In genomic region chr4:26503427-26503826, GRCh38 we compare ENCODE assay signal across 19 cellular contexts. TPM values are rescaled to one million over a fixed set of nuclear protein-coding genes. Genes with fewer than 3 reads are reported as not detected.
"Had no signal": no experiment of that assay in that cellular context is flagged by ENCODE, and none has a peak within 500 bp of the region (broad histone marks: within the 10 kb centered on the region; RNA-seq: fewer than 3 reads in every experiment).

No MANE protein-coding gene starts in this region.

- H3K4me3 ChIP-seq: hepatocyte, skin epidermis, suprapubic skin, upper lobe of left lung had no signal

- H3K4me2 ChIP-seq: hepatocyte had no signal

- H3K27me3 ChIP-seq: hepatocyte, suprapubic skin, upper lobe of left lung had no signal

- DNase-seq: activated CD4-positive, alpha-beta T cell treated with anti-CD3 and anti-CD28 coated beads for 36 hours; activated CD8-positive, alpha-beta T cell treated with anti-CD3 and anti-CD28 coated beads for 36 hours; activated effector memory CD4-positive, alpha-beta T cell treated with Interleukin-2 at 50 U/mL for 16 hours; activated naive CD4-positive, alpha-beta T cell treated with anti-CD3 and anti-CD28 coated beads, Interleukin-2, amount 50 U/mL, for 16 hours; activated T-cell treated with anti-CD3 and anti-CD28 coated beads, Interleukin-2, amount 50 U/mL, for 4 hours; caudate nucleus; kidney; left ventricle myocardium superior; stimulated activated CD4-positive, alpha-beta T cell treated with anti-CD3 and anti-CD28 coated beads, Interleukin-4, amount 100 ng/mL, for 4 hours; stimulated activated CD8-positive, alpha-beta memory T cell treated with anti-CD3 and anti-CD28 coated beads, Interleukin-4, amount 100 ng/mL, for 48 hours; stimulated activated naive CD4-positive, alpha-beta T cell treated with Interleukin-2 at 50 U/mL for 16 hours; upper lobe of left lung had no signal

- H2AFZ ChIP-seq: hepatocyte had no signal

- H3K36me3 ChIP-seq: suprapubic skin, upper lobe of left lung had no signal

- H3K27ac ChIP-seq: hepatocyte, skin epidermis, suprapubic skin, upper lobe of left lung had no signal

- H3K9me3 ChIP-seq: suprapubic skin, upper lobe of left lung had no signal

- H3K4me1 ChIP-seq: suprapubic skin, upper lobe of left lung had no signal

RNA-seq across cellular contexts. Expression of gene CCKAR, which starts 13.1 kb away (rescaled TPM):
- total RNA-seq: activated CD4-positive, alpha-beta T cell treated with anti-CD3 and anti-CD28 coated beads for 36 hours; activated CD8-positive, alpha-beta T cell treated with anti-CD3 and anti-CD28 coated beads for 36 hours; activated T-cell treated with anti-CD3 and anti-CD28 coated beads, Interleukin-2, amount 50 U/mL, for 4 hours; glomerular endothelial cell; kidney; left ventricle myocardium superior; natural killer cell treated with Interleukin-12 subunit alpha and Interleukin-12 subunit beta and Interleukin-15 and Interleukin-18, amount 100 ng/mL, for 72 hours; omental fat pad; suprapubic skin; upper lobe of left lung had no signal
- polyA plus RNA-seq: esophagus, hepatocyte had no signal
